Comparison of ENCODE assay signal across 10 cellular contexts in genomic region chr3:114451051-114451451, GRCh38.
DNase-seq lines count a peak whose midpoint lies in the region; ATAC-seq and TF ChIP-seq lines count a peak whose summit lies in the region.
"Had no signal": no experiment of that assay in that cellular context is flagged by ENCODE, and none has a peak within 500 bp of the region (broad histone marks: within the 10 kb centered on the region; RNA-seq: fewer than 3 reads in every experiment).

No MANE protein-coding gene starts in this region.

- H3K27me3 ChIP-seq in tibial nerve = no peaks in the 10 kb centered on the region

- TF ChIP-seq POLR2A in tibial nerve (IDR thresholded peaks at IDR 0.05) = no peak

- H3K27ac ChIP-seq in VCaP = peak overlapping the region; percentile 99
- peak overlapping the region; percentile 71 to 91 (median 84) for H3K27ac ChIP-seq in tibial nerve

- H3K4me1 ChIP-seq in tibial nerve = peaks cover 0 to 80% (median 11%) of the 10 kb centered on the region in 4 donors

- no peak for TF ChIP-seq EP300 in tibial nerve (IDR thresholded peaks at IDR 0.05)

- no peaks in the 10 kb centered on the region for H3K36me3 ChIP-seq in tibial nerve

- DNase-seq in NCI-H1694 treated with DMSO at 0.1 percent for 48 hours (lab: John Stamatoyannopoulos, UW) (peak; percentile 43), NCI-H1694 (lab: John Stamatoyannopoulos, UW) (no peak), inferior parietal cortex (ENCODE audit: extremely low spot score) (peak; percentile 54), tibial nerve (ENCODE audit: low spot score in 2 of 2) (no peak), kidney glomerular epithelial cell (lab: John Stamatoyannopoulos, UW) (no peak)
- DNase-seq: activated CD8-positive, alpha-beta memory T cell treated with anti-CD3 and anti-CD28 coated beads for 24 hours had no signal

- TF ChIP-seq CTCF in VCaP (conservative IDR thresholded peaks at IDR 0.05) = no peak
- TF ChIP-seq CTCF in tibial nerve (IDR thresholded peaks at IDR 0.05) = no peak

- no peak for ATAC-seq in GM19397 (IDR thresholded peaks at IDR 0.05; ENCODE audit: unreplicated experiment)
- no peak for ATAC-seq in esophagus mucosa
- ATAC-seq: HCT116 had no signal

- 16 to 19% methylated on average over 2 of the region's 2 CpGs for WGBS in tibial nerve, 2 donors

- no peaks in the 10 kb centered on the region for H3K9me3 ChIP-seq in tibial nerve

- peak overlapping the region in 3 of 4 donors; percentile 5 to 40 (median 10) for H3K4me3 ChIP-seq in tibial nerve

Comparison
In these comparisons a context has a peak if more than half of its experiments do, and no peak if none do; other contexts are left out.
1. DNase-seq: peak in NCI-H1694 treated with DMSO at 0.1 percent for 48 hours (single experiment) and inferior parietal cortex (single experiment); none in NCI-H1694 (single experiment), tibial nerve (0 of 2) and kidney glomerular epithelial cell (single experiment).